In the genomic region with DNA sequence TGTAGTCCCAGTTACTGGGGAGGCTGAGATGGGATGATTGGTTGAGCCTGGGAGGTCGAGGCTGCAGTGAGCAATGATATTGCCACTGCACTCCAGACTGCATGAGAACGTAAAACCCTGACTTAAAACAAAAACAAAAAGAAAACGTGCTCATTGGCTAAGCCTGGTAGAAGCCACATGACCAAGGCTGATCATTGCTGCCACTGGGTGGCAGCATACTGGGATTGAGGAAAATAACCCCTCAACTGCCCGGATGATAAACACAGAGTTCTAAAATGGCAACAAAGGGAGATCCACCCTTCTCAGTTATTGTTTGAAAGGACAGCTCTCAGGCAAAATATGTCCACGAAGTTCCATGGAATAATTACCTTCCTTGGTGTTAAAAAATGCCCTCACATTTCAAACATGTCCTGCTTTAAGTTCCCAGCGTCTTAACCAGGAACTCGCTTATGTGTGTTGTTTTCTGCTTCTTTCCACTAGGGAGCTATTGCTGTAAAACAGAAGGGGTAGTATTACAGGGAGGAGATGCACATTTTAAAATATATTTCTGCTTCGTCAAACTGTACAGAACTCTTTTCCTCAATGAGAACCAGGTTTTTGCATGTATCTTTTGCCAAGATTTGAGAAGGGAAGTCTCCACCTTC, we compare ENCODE assay signal across 8 cellular contexts.
A peak's percentile ranks its signal among the peaks of the same experiment; 100 is the strongest.
DNase-seq lines count a peak whose midpoint lies in the region; ATAC-seq and TF ChIP-seq lines count a peak whose summit lies in the region.
"Had no signal": no experiment of that assay in that cellular context is flagged by ENCODE, and none has a peak within 500 bp of the region (broad histone marks: within the 10 kb centered on the region; RNA-seq: fewer than 3 reads in every experiment).

No MANE protein-coding gene starts in this region.

- H2BK12ac ChIP-seq in mesenchymal stem cell (ENCODE audit: low read length in 2 of 2) = no peak overlapping the region

- H3K4me1 ChIP-seq in mesenchymal stem cell (ENCODE audit: control insufficient read depth, insufficient read depth, low read depth, low read length) (no peaks in the 10 kb centered on the region), osteoblast (ENCODE audit: insufficient read depth, low read length) (no peaks in the 10 kb centered on the region)

- 61% methylated on average over 8 of the region's 8 CpGs for WGBS in mesenchymal stem cell

- H2BK5ac ChIP-seq in mesenchymal stem cell (ENCODE audit: low read depth, low read length, poor library complexity, severe bottlenecking) = no peak overlapping the region

- H3K27ac ChIP-seq in brain microvascular endothelial cell = no peak overlapping the region
- no peak overlapping the region for H3K27ac ChIP-seq in mesenchymal stem cell (ENCODE audit: low read length, poor library complexity, severe bottlenecking)
- no peak overlapping the region for H3K27ac ChIP-seq in osteoblast (ENCODE audit: low read depth, low read length)
- H3K27ac ChIP-seq: epithelial cell of prostate had no signal

- ATAC-seq in GM21515 (IDR thresholded peaks at IDR 0.05; ENCODE audit: unreplicated experiment) = no peak

- H3K9ac ChIP-seq in mesenchymal stem cell (ENCODE audit: low read length) = peak overlapping the region; percentile 66

- H3K23ac ChIP-seq in mesenchymal stem cell (ENCODE audit: low read length in 2 of 2) = no peak overlapping the region

- H3K9me3 ChIP-seq in mesenchymal stem cell (ENCODE audit: control insufficient read depth, low read length) = peaks cover 12% of the 10 kb centered on the region
- H3K9me3 ChIP-seq in osteoblast (ENCODE audit: low read depth, low read length) = peaks cover 4% of the 10 kb centered on the region

- H2BK120ac ChIP-seq in mesenchymal stem cell (ENCODE audit: low read depth, low read length) = no peak overlapping the region

- no peak overlapping the region for H4K8ac ChIP-seq in mesenchymal stem cell (ENCODE audit: low read length)

- H3K14ac ChIP-seq in mesenchymal stem cell (ENCODE audit: low read length in 2 of 2) = no peak overlapping the region

- H3K36me3 ChIP-seq in brain microvascular endothelial cell (replicated peaks) (no peaks in the 10 kb centered on the region), mesenchymal stem cell (ENCODE audit: control insufficient read depth in 1 of 2, insufficient read depth in 2 of 2, low read depth in 1 of 2, low read length in 2 of 2) (no peaks in the 10 kb centered on the region), osteoblast (ENCODE audit: insufficient read depth, low read length) (no peaks in the 10 kb centered on the region)

- H4K20me1 ChIP-seq in osteoblast (ENCODE audit: insufficient read depth, low read length) = no peaks in the 10 kb centered on the region

- no peak overlapping the region for H2AK5ac ChIP-seq in mesenchymal stem cell (ENCODE audit: low read length, severe bottlenecking)

- no peaks in the 10 kb centered on the region for H3K79me1 ChIP-seq in mesenchymal stem cell (replicated peaks; ENCODE audit: low read length, poor library complexity, severe bottlenecking)

- H3K79me2 ChIP-seq in osteoblast (ENCODE audit: insufficient read depth, low read length) = no peaks in the 10 kb centered on the region

- H3K4ac ChIP-seq in mesenchymal stem cell (ENCODE audit: low read depth in 1 of 2, low read length in 2 of 2) = no peak overlapping the region

- DNase-seq in GM13976 (ENCODE audit: low spot score) (peak; percentile 20), NCI-H1694 treated with DMSO at 0.1 percent for 48 hours (lab: John Stamatoyannopoulos, UW) (peak; percentile 8), brain microvascular endothelial cell (no peak), mesenchymal stem cell (peak; percentile 11), osteoblast (ENCODE audit: insufficient read length, low spot score, missing footprints) (no peak), NCI-H187 (lab: John Stamatoyannopoulos, UW) (no peak)

- H2AFZ ChIP-seq in mesenchymal stem cell (ENCODE audit: low read depth, low read length) (no peak overlapping the region), osteoblast (ENCODE audit: low read length) (no peak overlapping the region)

- no peak overlapping the region for H3K4me2 ChIP-seq in mesenchymal stem cell (ENCODE audit: low read length, poor library complexity, severe bottlenecking)
- H3K4me2 ChIP-seq in osteoblast (ENCODE audit: insufficient read depth, low read length) = no peak overlapping the region

- H3K18ac ChIP-seq in mesenchymal stem cell (ENCODE audit: low read depth in 1 of 2, low read length in 2 of 2) = no peak overlapping the region

- in situ Hi-C loops in GM13976 (cut with MboI; ENCODE audit: low sequenced_read_pairs, unreplicated experiment) (no loop called here), brain microvascular endothelial cell (cut with HindIII; ENCODE audit: low pct_ligation_motif_present, low sequenced_read_pairs) (no loop called here)

- H2BK15ac ChIP-seq in mesenchymal stem cell (ENCODE audit: low read depth, poor library complexity, severe bottlenecking) = no peak overlapping the region

- H3K27me3 ChIP-seq in brain microvascular endothelial cell (replicated peaks) = no peaks in the 10 kb centered on the region
- no peaks in the 10 kb centered on the region for H3K27me3 ChIP-seq in mesenchymal stem cell (ENCODE audit: control insufficient read depth in 1 of 2, insufficient read depth in 1 of 2, low read length in 2 of 2)
- no peaks in the 10 kb centered on the region for H3K27me3 ChIP-seq in osteoblast (ENCODE audit: insufficient read depth, low read length)

- H3K4me3 ChIP-seq in brain microvascular endothelial cell (ENCODE audit: low read depth, low read length) (no peak overlapping the region), mesenchymal stem cell (ENCODE audit: insufficient read depth in 1 of 2, low read depth in 1 of 2, low read length in 2 of 2) (peak overlapping the region in 1 of 2 experiments; percentile 17), osteoblast (ENCODE audit: insufficient read depth, low read length) (no peak overlapping the region)

- no peak overlapping the region for H4K91ac ChIP-seq in mesenchymal stem cell (ENCODE audit: low read length)

- TF ChIP-seq CTCF in GM13976 (IDR thresholded peaks at IDR 0.05; ENCODE audit: borderline replicate concordance, control extremely low read depth, extremely low read depth, insufficient read depth, missing control alignments) (no peak), brain microvascular endothelial cell (IDR thresholded peaks at IDR 0.05; ENCODE audit: low read depth, low read length, missing control alignments) (peak; percentile 36), osteoblast (IDR thresholded peaks at IDR 0.05; ENCODE audit: extremely low read depth, low read depth, low read length) (no peak)

Comparison
In these comparisons a context has a peak if more than half of its experiments do, and no peak if none do; other contexts are left out.
1. DNase-seq: peak in GM13976 (single experiment), NCI-H1694 treated with DMSO at 0.1 percent for 48 hours (single experiment) and mesenchymal stem cell (single experiment); none in brain microvascular endothelial cell (single experiment), osteoblast (single experiment) and NCI-H187 (0 of 2).